In genomic region chr17:82384730-82385429, GRCh38 we compare ENCODE assay signal across 9 cellular contexts. TPM values are rescaled to one million over a fixed set of nuclear protein-coding genes. Genes with fewer than 3 reads are reported as not detected.
DNase-seq lines count a peak whose midpoint lies in the region; ATAC-seq and TF ChIP-seq lines count a peak whose summit lies in the region.
"Had no signal": no experiment of that assay in that cellular context is flagged by ENCODE, and none has a peak within 500 bp of the region (broad histone marks: within the 10 kb centered on the region; RNA-seq: fewer than 3 reads in every experiment).

No MANE protein-coding gene starts in this region.

- peak; percentile 17 for TF ChIP-seq CTCF in Calu3 (IDR thresholded peaks at IDR 0.05; ENCODE audit: unreplicated experiment)
- no peak for TF ChIP-seq CTCF in ascending aorta (IDR thresholded peaks at IDR 0.05)
- peak; percentile 29 for TF ChIP-seq CTCF in lower lobe of right lung (IDR thresholded peaks at IDR 0.05)

- H3K4me1 ChIP-seq in ascending aorta (peaks cover 18% of the 10 kb centered on the region in 2 donors), lower lobe of right lung (peaks cover 16% of the 10 kb centered on the region)

- H3K9me3 ChIP-seq in ascending aorta (no peaks in the 10 kb centered on the region), lower lobe of right lung (no peaks in the 10 kb centered on the region)

- peak; percentile 62 to 64 for ATAC-seq in lower lobe of right lung
- ATAC-seq in HG02973 (IDR thresholded peaks at IDR 0.05; ENCODE audit: unreplicated experiment) = no peak
- no peak for ATAC-seq in GM21786 (IDR thresholded peaks at IDR 0.05; ENCODE audit: unreplicated experiment)

- H3K4me3 ChIP-seq in ascending aorta = peak overlapping the region; percentile 15 to 16
- no peak overlapping the region for H3K4me3 ChIP-seq in lower lobe of right lung

- H3K36me3 Mint-ChIP-seq in Calu3 (ENCODE audit: insufficient read depth, unreplicated experiment) = peaks cover 5% of the 10 kb centered on the region

- no peaks in the 10 kb centered on the region for H3K9me3 Mint-ChIP-seq in Calu3 (ENCODE audit: low read depth, unreplicated experiment)

- CTCF ChIA-PET in Calu3 (lab: Charles Lee) = interaction anchor here (1.3 kb wide), 1 partner anchor 9 kb away, joined by 3 read pairs; no protein-coding TSS in a partner anchor

- H3K4me3 Mint-ChIP-seq in Calu3 (ENCODE audit: low read depth, unreplicated experiment) = no peak overlapping the region

- no peak overlapping the region for H3K27ac ChIP-seq in ascending aorta
- no peak overlapping the region for H3K27ac ChIP-seq in lower lobe of right lung
- H3K27ac ChIP-seq: HL-60 had no signal

- intact Hi-C loops in Calu3 (cut with micrococcal nuclease; ENCODE audit: unreplicated experiment) (no loop called here), ascending aorta (cut with DNase I) (no loop called here), lower lobe of right lung (cut with DNase I) (no loop called here)

- H3K4me1 Mint-ChIP-seq in Calu3 (ENCODE audit: low read depth, unreplicated experiment) = peaks cover 17% of the 10 kb centered on the region

- H3K27ac Mint-ChIP-seq in Calu3 (ENCODE audit: unreplicated experiment) = no peak overlapping the region

- DNase-seq in Calu3 = peak; percentile 61
- DNase-seq in NCI-H1417 (lab: John Stamatoyannopoulos, UW) = peak; percentile 75 to 94 (median 89)
- DNase-seq in ascending aorta (ENCODE audit: low spot score in 2 of 2) = peak; percentile 31 to 78
- DNase-seq in lower lobe of right lung = peak; percentile 69
- no peak for DNase-seq in NCI-H1930 (lab: John Stamatoyannopoulos, UW)
- DNase-seq in COLO829 (ENCODE audit: low spot score) = no peak

- H3K36me3 ChIP-seq in ascending aorta (no peaks in the 10 kb centered on the region), lower lobe of right lung (no peaks in the 10 kb centered on the region)

- peaks cover 4% of the 10 kb centered on the region for H3K27me3 ChIP-seq in ascending aorta
- H3K27me3 ChIP-seq in lower lobe of right lung (ENCODE audit: low read depth) = peaks cover 55% of the 10 kb centered on the region

- no TSS peak for BruUV-seq in Calu3 (replicated peaks; lab: Mats Ljungman, UMichigan)

- peaks cover 52% of the 10 kb centered on the region for H3K27me3 Mint-ChIP-seq in Calu3 (ENCODE audit: unreplicated experiment)

RNA-seq across cellular contexts. Expression of gene UTS2R, which starts 13.3 kb away (rescaled TPM):
- total RNA-seq in Calu3 (2022) = not detected in 2 replicates
- not detected for total RNA-seq in ascending aorta
- not detected for total RNA-seq in lower lobe of right lung

RNA-seq across cellular contexts. Expression of gene TEX19, which starts 25.8 kb away (rescaled TPM):
- total RNA-seq in Calu3 (2022) = not detected in 2 replicates
- not detected for total RNA-seq in ascending aorta
- not detected for total RNA-seq in lower lobe of right lung

RNA-seq across cellular contexts. Expression of gene HEXD, which starts 33.3 kb away (rescaled TPM):
- total RNA-seq in Calu3 (2022) = 30.7 and 36.0 TPM in 2 replicates
- total RNA-seq in ascending aorta = 40.4 TPM
- total RNA-seq in lower lobe of right lung = 60.2 TPM

RNA-seq across cellular contexts. Expression of gene OGFOD3, which starts 33.5 kb away (rescaled TPM):
- total RNA-seq in Calu3 (2022) (29.0 and 38.0 TPM in 2 replicates), ascending aorta (36.6 TPM), lower lobe of right lung (27.1 TPM)

RNA-seq across cellular contexts. Expression of gene SECTM1, which starts 51.3 kb away (rescaled TPM):
- total RNA-seq in Calu3 (2022) = 10.4 and 13.4 TPM in 2 replicates
- 49.5 TPM for total RNA-seq in ascending aorta
- total RNA-seq in lower lobe of right lung = 44.5 TPM

Comparison
In these comparisons a context has a peak if more than half of its experiments do, and no peak if none do; other contexts are left out.
1. DNase-seq: peak in Calu3 (single experiment), NCI-H1417 (3 of 3), ascending aorta (2 of 2) and lower lobe of right lung (single experiment); none in NCI-H1930 (0 of 2) and COLO829 (single experiment).
2. CTCF ChIP-seq: peak in Calu3 (single experiment) and lower lobe of right lung (single experiment); none in ascending aorta (0 of 3).
3. ATAC-seq: peak in lower lobe of right lung (2 of 2); none in HG02973 (single experiment) and GM21786 (single experiment).